Comparison of ENCODE assay signal across 9 cellular contexts in genomic region chr6:146545608-146546007, GRCh38. TPM values are rescaled to one million over a fixed set of nuclear protein-coding genes. Genes with fewer than 3 reads are reported as not detected.
DNase-seq lines count a peak whose midpoint lies in the region; ATAC-seq, FAIRE-seq and TF ChIP-seq lines count a peak whose summit lies in the region.
"Had no signal": no experiment of that assay in that cellular context is flagged by ENCODE, and none has a peak within 500 bp of the region (broad histone marks: within the 10 kb centered on the region; RNA-seq: fewer than 3 reads in every experiment).

No MANE protein-coding gene starts in this region.

- no peak for TF ChIP-seq POLR2A in endothelial cell of umbilical vein (IDR thresholded peaks at IDR 0.05; ENCODE audit: low read depth, low read length)

- peak overlapping the region; percentile 74 for H3K9ac ChIP-seq in endothelial cell of umbilical vein (replicated peaks; ENCODE audit: extremely low read depth, insufficient read depth, low read length)

- H4K20me1 ChIP-seq in endothelial cell of umbilical vein (replicated peaks; ENCODE audit: control insufficient read depth, extremely low read depth, insufficient read depth, low read length): no peaks in the 10 kb centered on the region

- no peak overlapping the region for H3K27ac Mint-ChIP-seq in neural crest cell (ENCODE audit: unreplicated experiment)

- H3K4me1 ChIP-seq in endothelial cell of umbilical vein (ENCODE audit: control insufficient read depth, extremely low read depth, insufficient read depth, low read length): peaks cover 33% of the 10 kb centered on the region
- peaks cover 0 to 8% of the 10 kb centered on the region in 2 donors for H3K4me1 ChIP-seq in small intestine (ENCODE audit: control insufficient read depth in 2 of 2, insufficient read depth in 1 of 2, low read depth in 1 of 2, low read length in 1 of 2)

- H3K36me3 Mint-ChIP-seq in neural crest cell (ENCODE audit: low read depth): peaks cover 7% of the 10 kb centered on the region

- H3K27me3 ChIP-seq in endothelial cell of umbilical vein (ENCODE audit: control insufficient read depth in 2 of 2, insufficient read depth in 2 of 2, low read length in 2 of 2): no peaks in the 10 kb centered on the region
- H3K27me3 ChIP-seq in small intestine (ENCODE audit: control insufficient read depth in 2 of 2, insufficient read depth in 2 of 2, low read length in 2 of 2): no peaks in the 10 kb centered on the region

- H3K4me2 ChIP-seq in endothelial cell of umbilical vein (ENCODE audit: insufficient read depth, low read length): peak overlapping the region; percentile 54

- H2AFZ ChIP-seq in endothelial cell of umbilical vein (ENCODE audit: low read depth, low read length): no peak overlapping the region

- intact Hi-C loops in endothelial cell of umbilical vein (cut with micrococcal nuclease): loop anchor here (2.0 to 10.0 kb wide), 3 partner anchors 53 to 811 kb away; partner anchors contain the start of genes ADGB and EPM2A

- H3K9me3 Mint-ChIP-seq in neural crest cell: no peaks in the 10 kb centered on the region

- H3K9me3 ChIP-seq in endothelial cell of umbilical vein (replicated peaks; ENCODE audit: control insufficient read depth, insufficient read depth, low read length) (no peaks in the 10 kb centered on the region), small intestine (ENCODE audit: control insufficient read depth, low read depth) (no peaks in the 10 kb centered on the region)

- no peak for ATAC-seq in HG03571 (IDR thresholded peaks at IDR 0.05; ENCODE audit: unreplicated experiment)

- peaks cover 28% of the 10 kb centered on the region for H3K4me1 Mint-ChIP-seq in neural crest cell

- FAIRE-seq in endothelial cell of umbilical vein (lab: Jason Lieb, UNC) (peak; percentile 49), small intestine (lab: Jason Lieb, UNC) (no peak)

- DNase-seq in AG09309 (ENCODE audit: low read depth) (peak; percentile 44), MV-4-11 (lab: John Stamatoyannopoulos, UW) (peak; percentile 32), endothelial cell of umbilical vein (ENCODE audit: low read depth, low spot score) (peak; percentile 13), neural crest cell (ENCODE audit: low read depth, low spot score) (no peak), RWPE1 (ENCODE audit: low spot score) (no peak), NCI-H2081 (lab: John Stamatoyannopoulos, UW) (no peak), small intestine (no peak)
- DNase-seq: KBM-7 had no signal

- BruUV-seq in endothelial cell of umbilical vein (replicated peaks; lab: Mats Ljungman, UMichigan): no TSS peak

- H3K36me3 ChIP-seq in endothelial cell of umbilical vein (ENCODE audit: control insufficient read depth in 2 of 2, extremely low read depth in 1 of 2, insufficient read depth in 2 of 2, low read length in 2 of 2) (peaks cover 0 to 2% of the 10 kb centered on the region in 2 experiments), small intestine (ENCODE audit: control insufficient read depth in 2 of 2, insufficient read depth in 2 of 2, low read length in 2 of 2) (no peaks in the 10 kb centered on the region)

- no peaks in the 10 kb centered on the region for H3K9me1 ChIP-seq in endothelial cell of umbilical vein (replicated peaks; ENCODE audit: control insufficient read depth, extremely low read depth, insufficient read depth, low read length)

- H3K27ac ChIP-seq in endothelial cell of umbilical vein (ENCODE audit: insufficient read depth, low read depth, low read length) (peak overlapping the region; percentile 35), RWPE1 (no peak overlapping the region), small intestine (ENCODE audit: low read depth in 1 of 2, low read length in 1 of 2) (no peak overlapping the region)

- H3K27me3 Mint-ChIP-seq in neural crest cell (ENCODE audit: low read depth): no peaks in the 10 kb centered on the region

- CTCF ChIA-PET in endothelial cell of umbilical vein (lab: Charles Lee) (interaction anchor here (0.8 to 2.6 kb wide), 6 partner anchors 9 to 616 kb away, joined by 3 to 10 read pairs (median 4); no protein-coding TSS in a partner anchor), RWPE1 (lab: Yijun Ruan, JAX) (no interaction called here)

- H3K4me3 Mint-ChIP-seq in neural crest cell: peak overlapping the region; percentile 100

- TF ChIP-seq CTCF in AG09309 (IDR thresholded peaks at IDR 0.05; ENCODE audit: control insufficient read depth, insufficient read depth, low read depth, low read length, missing control alignments): no peak
- TF ChIP-seq CTCF in endothelial cell of umbilical vein (IDR thresholded peaks at IDR 0.05; ENCODE audit: extremely low read depth in 1 of 2, insufficient read depth in 1 of 2, low read depth in 1 of 2, low read length in 2 of 2): no peak
- no peak for TF ChIP-seq CTCF in neural crest cell (conservative IDR thresholded peaks at IDR 0.05)
- TF ChIP-seq CTCF in RWPE1 (conservative IDR thresholded peaks at IDR 0.05; ENCODE audit: low read depth): no peak

- 34 to 57% (median 56%) methylated on average over 5 of the region's 5 CpGs for WGBS in small intestine, 3 donors

- POLR2A ChIA-PET in endothelial cell of umbilical vein (lab: Charles Lee): no interaction called here
- POLR2A ChIA-PET in RWPE1 (lab: Yijun Ruan, JAX; ENCODE audit: low non-redundant PET): no interaction called here

- peak overlapping the region; percentile 81 for H3K4me3 ChIP-seq in AG09309 (ENCODE audit: control insufficient read depth, low read depth, low read length)
- peak overlapping the region in 2 of 3 experiments; percentile 11 to 87 for H3K4me3 ChIP-seq in endothelial cell of umbilical vein (replicated peaks in 1 of 3; ENCODE audit: insufficient read depth in 1 of 3, low read depth in 1 of 3, low read length in 3 of 3)
- no peak overlapping the region for H3K4me3 ChIP-seq in small intestine (ENCODE audit: low read depth in 1 of 2, low read length in 2 of 2)

- peaks cover 63% of the 10 kb centered on the region for H3K79me2 ChIP-seq in endothelial cell of umbilical vein (ENCODE audit: control insufficient read depth, insufficient read depth, low read length)

- dilution Hi-C loops in endothelial cell of umbilical vein (cut with MboI; ENCODE audit: extremely low pct_ligation_motif_present, low sequenced_read_pairs): no loop called here

TF ChIP-seq in endothelial cell of umbilical vein, 7 proteins besides CTCF, POLR2A, EP300 and RAD21:
- TF ChIP-seq JUN (IDR thresholded peaks at IDR 0.05; ENCODE audit: borderline replicate concordance, insufficient read depth, insufficient read length, low read depth): no peak
- no peak for TF ChIP-seq POLR2AphosphoS5 (IDR thresholded peaks at IDR 0.05; ENCODE audit: insufficient read depth, low read depth, low read length)

RNA-seq across cellular contexts. Expression of gene RAB32, which starts 2.0 kb away (rescaled TPM):
- total RNA-seq in endothelial cell of umbilical vein (65.6 and 78.3 TPM in 2 replicates), neural crest cell (23.8 and 26.0 TPM in 2 replicates)
- polyA plus RNA-seq in endothelial cell of umbilical vein (43.6 and 49.6 TPM in 2 replicates), small intestine (10 to 100 TPM; 15.2 to 20.3 (median 16.3) TPM)
- 54.8 and 61.4 TPM in 2 replicates for polyA plus RNA-seq in endothelial cell of umbilical vein (2011; cell fraction: cytosol; rRNA removed)
- polyA plus RNA-seq in endothelial cell of umbilical vein (2011; cell fraction: nucleus; rRNA removed): 22.3 and 25.4 TPM in 2 replicates
- 108 and 140 TPM in 2 replicates for polyA plus RNA-seq in endothelial cell of umbilical vein (2012)
- polyA minus RNA-seq in endothelial cell of umbilical vein: 21.2 and 24.2 TPM in 2 replicates
- 12.2 TPM for polyA minus RNA-seq in endothelial cell of umbilical vein (2011; cell fraction: cytosol; rRNA and poly(A)+ RNA removed)
- polyA minus RNA-seq in endothelial cell of umbilical vein (2011; cell fraction: nucleus; rRNA and poly(A)+ RNA removed): 6.6 and 8.3 TPM in 2 replicates

RNA-seq across cellular contexts. Expression of gene ADGB, which starts 53.2 kb away (rescaled TPM):
- total RNA-seq in endothelial cell of umbilical vein (not detected in 2 replicates), neural crest cell (not detected in 2 replicates)
- polyA plus RNA-seq in endothelial cell of umbilical vein (not detected in 2 replicates), small intestine (not detected)
- not detected in 2 replicates for polyA plus RNA-seq in endothelial cell of umbilical vein (2011; cell fraction: cytosol; rRNA removed)
- not detected in 2 replicates for polyA plus RNA-seq in endothelial cell of umbilical vein (2011; cell fraction: nucleus; rRNA removed)
- not detected in 2 replicates for polyA plus RNA-seq in endothelial cell of umbilical vein (2012)
- polyA minus RNA-seq in endothelial cell of umbilical vein: not detected in 2 replicates
- polyA minus RNA-seq in endothelial cell of umbilical vein (2011; cell fraction: cytosol; rRNA and poly(A)+ RNA removed): not detected
- polyA minus RNA-seq in endothelial cell of umbilical vein (2011; cell fraction: nucleus; rRNA and poly(A)+ RNA removed): not detected in 2 replicates

Comparison
In these comparisons a context has a peak if more than half of its experiments do, and no peak if none do; other contexts are left out.
1. DNase-seq: peak in AG09309 (single experiment), MV-4-11 (single experiment) and endothelial cell of umbilical vein (single experiment); none in neural crest cell (single experiment), RWPE1 (single experiment), NCI-H2081 (0 of 2) and small intestine (single experiment).
2. H3K4me3 ChIP-seq: peak in AG09309 (single experiment) and endothelial cell of umbilical vein (2 of 3); none in small intestine (0 of 2).